ENCODE assay signal across 13 cellular contexts in genomic region chr9:79975471-79976316, GRCh38.
DNase-seq lines count a peak whose midpoint lies in the region; ATAC-seq and TF ChIP-seq lines count a peak whose summit lies in the region.
"Had no signal": no experiment of that assay in that cellular context is flagged by ENCODE, and none has a peak within 500 bp of the region (broad histone marks: within the 10 kb centered on the region; RNA-seq: fewer than 3 reads in every experiment).

No MANE protein-coding gene starts in this region.

- POLR2A ChIA-PET in HEK293T (lab: Yijun Ruan, JAX) = interaction anchor here (0.8 kb wide), 1 partner anchor 10 kb away, joined by 3 read pairs; no protein-coding TSS in a partner anchor

- DNase-seq in HEK293T (ENCODE audit: extremely low spot score) (peak; percentile 17), RPMI7951 (ENCODE audit: low read depth) (peak; percentile 7), sciatic nerve (ENCODE audit: low spot score) (peak; percentile 69), OCI-M1 (lab: John Stamatoyannopoulos, UW) (no peak)
- no peak for DNase-seq in activated T-cell treated with anti-CD3 and anti-CD28 coated beads, Interleukin-2, amount 50 U/mL, for 48 hours
- DNase-seq: activated naive CD4-positive, alpha-beta T cell treated with anti-CD3 and anti-CD28 coated beads for 36 hours; CD4-positive, alpha-beta memory T cell; effector memory CD4-positive, alpha-beta T cell; immature natural killer cell; testis had no signal

- H3K4me1 ChIP-seq in iPS-15b (ENCODE audit: control insufficient read depth, insufficient read depth, low read length) = peaks cover 10% of the 10 kb centered on the region
- H3K4me1 ChIP-seq: parathyroid adenoma had no signal

- H3K9me3 ChIP-seq in iPS-15b (ENCODE audit: control insufficient read depth, insufficient read depth, low read length) = no peaks in the 10 kb centered on the region
- H3K9me3 ChIP-seq: testis had no signal

- H3K36me3 ChIP-seq in iPS-15b (ENCODE audit: control insufficient read depth, insufficient read depth, low read length) = no peaks in the 10 kb centered on the region

- CTCF ChIA-PET in HEK293T (lab: Yijun Ruan, JAX) = no interaction called here

- H3K4me3 ChIP-seq in iPS-15b (ENCODE audit: low read depth, low read length) = peak overlapping the region; percentile 15
- H3K4me3 ChIP-seq: testis had no signal

- no peaks in the 10 kb centered on the region for H3K27me3 ChIP-seq in iPS-15b (ENCODE audit: control insufficient read depth, insufficient read depth, low read length)
- H3K27me3 ChIP-seq: testis had no signal

- no peak overlapping the region for H3K9ac ChIP-seq in iPS-15b (ENCODE audit: low read depth, low read length)
- H3K9ac ChIP-seq: parathyroid adenoma had no signal

- intact Hi-C loops in sciatic nerve (cut with DNase I) = no loop called here

- ATAC-seq in sciatic nerve = peak; percentile 91
- no peak for ATAC-seq in GM19351 (IDR thresholded peaks at IDR 0.05; ENCODE audit: unreplicated experiment)

TF ChIP-seq in HEK293T, 16 proteins besides CTCF, POLR2A, EP300 and RAD21:
- TF ChIP-seq FOXM1 (IDR thresholded peaks at IDR 0.05; ENCODE audit: borderline replicate concordance) (no peak), FOXA1 (IDR thresholded peaks at IDR 0.05) (no peak), ZNF384 (IDR thresholded peaks at IDR 0.05) (no peak), ELF4 (IDR thresholded peaks at IDR 0.05) (no peak), TARDBP (IDR thresholded peaks at IDR 0.05) (no peak), LEF1 (IDR thresholded peaks at IDR 0.05; ENCODE audit: borderline replicate concordance) (no peak), SP1 (IDR thresholded peaks at IDR 0.05) (no peak)

Comparison
In these comparisons a context has a peak if more than half of its experiments do, and no peak if none do; other contexts are left out.
1. DNase-seq: peak in HEK293T (single experiment), RPMI7951 (single experiment) and sciatic nerve (single experiment); none in activated T-cell treated with anti-CD3 and anti-CD28 coated beads, Interleukin-2, amount 50 U/mL, for 48 hours (0 of 2) and OCI-M1 (single experiment).